ENCODE assay signal across 21 cellular contexts in genomic region chr13:28357247-28357825, GRCh38.
DNase-seq lines count a peak whose midpoint lies in the region; ATAC-seq and TF ChIP-seq lines count a peak whose summit lies in the region.
"Had no signal": no experiment of that assay in that cellular context is flagged by ENCODE, and none has a peak within 500 bp of the region (broad histone marks: within the 10 kb centered on the region; RNA-seq: fewer than 3 reads in every experiment).

No MANE protein-coding gene starts in this region.

- peaks cover 9% of the 10 kb centered on the region for H3K4me1 ChIP-seq in right cardiac atrium (ENCODE audit: control insufficient read depth, insufficient read depth, low read length)

- TF ChIP-seq CTCF in fibroblast of villous mesenchyme (IDR thresholded peaks at IDR 0.05; ENCODE audit: insufficient read depth, low read depth, low read length) (no peak), MCF 10A (IDR thresholded peaks at IDR 0.05; ENCODE audit: unreplicated experiment) (no peak)

- H3K4me3 Mint-ChIP-seq in T-helper 17 cell = no peak overlapping the region
- peak overlapping the region in 1 of 2 donors; percentile 6 for H3K4me3 Mint-ChIP-seq in stimulated activated naive CD8-positive, alpha-beta T cell treated with anti-CD3 and anti-CD28 coated beads, Interleukin-15, amount 100 ng/mL, for 72 hours
- no peak overlapping the region for H3K4me3 Mint-ChIP-seq in MCF 10A (ENCODE audit: unreplicated experiment)
- H3K4me3 Mint-ChIP-seq: brain had no signal

- H3K9me3 Mint-ChIP-seq in stimulated activated naive CD8-positive, alpha-beta T cell treated with anti-CD3 and anti-CD28 coated beads, Interleukin-15, amount 100 ng/mL, for 72 hours = peaks cover 5% of the 10 kb centered on the region in 2 donors
- no peaks in the 10 kb centered on the region for H3K9me3 Mint-ChIP-seq in MCF 10A (ENCODE audit: unreplicated experiment)

- no peak for DNase-seq in right cardiac atrium
- no peak for DNase-seq in cardiac septum (ENCODE audit: low spot score)
- no peak for DNase-seq in T-helper 17 cell
- peak; percentile 61 for DNase-seq in fibroblast of villous mesenchyme (ENCODE audit: low read depth)
- no peak for DNase-seq in stimulated activated naive CD8-positive, alpha-beta T cell treated with anti-CD3 and anti-CD28 coated beads, Interleukin-15, amount 100 ng/mL, for 72 hours
- no peak for DNase-seq in activated T-cell treated with anti-CD3 and anti-CD28 coated beads for 4 hours
- DNase-seq in MCF 10A (ENCODE audit: unreplicated experiment) = no peak
- DNase-seq: activated effector memory CD4-positive, alpha-beta T cell treated with Interleukin-2 at 50 U/mL for 16 hours; foreskin melanocyte; GOT3; KBM-7; NCI-H1417; NCI-H345; SHP77 treated with DMSO at 0.1 percent for 48 hours; sigmoid colon; stimulated activated CD4-positive, alpha-beta T cell treated with anti-CD3 and anti-CD28 coated beads, Interleukin-2, amount 100 ng/mL, for 48 hours; T1000; upper lobe of left lung had no signal

- POLR2A ChIA-PET in MCF 10A (lab: Yijun Ruan, JAX) = interaction anchor here (0.6 kb wide), 1 partner anchor 190 kb away, joined by 3 read pairs; no protein-coding TSS in a partner anchor

- WGBS in right cardiac atrium = 48% methylated on average over 8 of the region's 8 CpGs

- peaks cover 5% of the 10 kb centered on the region for H3K27me3 Mint-ChIP-seq in T-helper 17 cell
- H3K27me3 Mint-ChIP-seq in stimulated activated naive CD8-positive, alpha-beta T cell treated with anti-CD3 and anti-CD28 coated beads, Interleukin-15, amount 100 ng/mL, for 72 hours = no peaks in the 10 kb centered on the region
- no peaks in the 10 kb centered on the region for H3K27me3 Mint-ChIP-seq in MCF 10A (ENCODE audit: insufficient read depth, unreplicated experiment)

- no peaks in the 10 kb centered on the region for H3K9me3 ChIP-seq in right cardiac atrium (ENCODE audit: control insufficient read depth, low read length)
- no peaks in the 10 kb centered on the region for H3K9me3 ChIP-seq in T-helper 17 cell (ENCODE audit: control insufficient read depth, low read length, poor library complexity, severe bottlenecking)
- H3K9me3 ChIP-seq: sigmoid colon, upper lobe of left lung had no signal

- H3K27ac Mint-ChIP-seq in T-helper 17 cell (peak overlapping the region; percentile 10), MCF 10A (ENCODE audit: low read depth, unreplicated experiment) (no peak overlapping the region)
- H3K27ac Mint-ChIP-seq in stimulated activated naive CD8-positive, alpha-beta T cell treated with anti-CD3 and anti-CD28 coated beads, Interleukin-15, amount 100 ng/mL, for 72 hours = peak overlapping the region; percentile 68 to 69
- H3K27ac Mint-ChIP-seq: brain had no signal

- CTCF ChIA-PET in MCF 10A (lab: Yijun Ruan, JAX) = interaction anchor here (0.7 kb wide), 1 partner anchor 279 kb away, joined by 3 read pairs; no protein-coding TSS in a partner anchor

- H3K36me3 Mint-ChIP-seq in T-helper 17 cell (ENCODE audit: low read depth) (no peaks in the 10 kb centered on the region), MCF 10A (ENCODE audit: insufficient read depth, unreplicated experiment) (no peaks in the 10 kb centered on the region)
- H3K36me3 Mint-ChIP-seq: brain had no signal

- H3K4me1 Mint-ChIP-seq in T-helper 17 cell (peaks cover 14% of the 10 kb centered on the region), MCF 10A (ENCODE audit: insufficient read depth, unreplicated experiment) (no peaks in the 10 kb centered on the region)
- peaks cover 47% of the 10 kb centered on the region for H3K4me1 Mint-ChIP-seq in stimulated activated naive CD8-positive, alpha-beta T cell treated with anti-CD3 and anti-CD28 coated beads, Interleukin-15, amount 100 ng/mL, for 72 hours
- H3K4me1 Mint-ChIP-seq: brain had no signal

- H3K27me3 ChIP-seq in right cardiac atrium (ENCODE audit: control insufficient read depth, insufficient read depth) = no peaks in the 10 kb centered on the region
- H3K27me3 ChIP-seq: sigmoid colon, upper lobe of left lung had no signal

- no peak overlapping the region for H3K27ac ChIP-seq in right cardiac atrium (ENCODE audit: low read length)
- H3K27ac ChIP-seq: sigmoid colon had no signal

- H3K4me3 ChIP-seq in right cardiac atrium (ENCODE audit: low read length) (no peak overlapping the region), fibroblast of villous mesenchyme (ENCODE audit: low read depth, low read length) (no peak overlapping the region)
- H3K4me3 ChIP-seq: lung, sigmoid colon, upper lobe of left lung had no signal

- BruUV-seq in MCF 10A (replicated peaks; lab: Mats Ljungman, UMichigan) = no TSS peak

- ATAC-seq in right cardiac atrium (peak; percentile 25 to 39), T-helper 17 cell (no peak), GM18868 (IDR thresholded peaks at IDR 0.05; ENCODE audit: unreplicated experiment) (no peak)
- no peak for ATAC-seq in stimulated activated naive CD8-positive, alpha-beta T cell treated with anti-CD3 and anti-CD28 coated beads, Interleukin-15, amount 100 ng/mL, for 72 hours

- intact Hi-C loops in right cardiac atrium (cut with DNase I) = loop anchor here in 1 of 4 donors (10.0 kb wide), 1 partner anchor 107 kb away; no protein-coding TSS in a partner anchor
- intact Hi-C loops in cardiac septum (cut with DNase I) = no loop called here
- intact Hi-C loops in MCF 10A (cut with micrococcal nuclease) = no loop called here

Comparison
In these comparisons a context has a peak if more than half of its experiments do, and no peak if none do; other contexts are left out.
1. ATAC-seq: peak in right cardiac atrium (2 of 2); none in T-helper 17 cell (single experiment), stimulated activated naive CD8-positive, alpha-beta T cell treated with anti-CD3 and anti-CD28 coated beads, Interleukin-15, amount 100 ng/mL, for 72 hours (single experiment) and GM18868 (single experiment).